In genomic region chr6:104943781-104944180, GRCh38 we compare ENCODE assay signal across 1 cellular context.
TF ChIP-seq lines count a peak whose summit lies in the region.

No MANE protein-coding gene starts in this region.

TF ChIP-seq in HEK293, 187 proteins besides CTCF, POLR2A, EP300 and RAD21 (continued from another document):
- TF ChIP-seq ZNF18 (tag by site-specific recombination; IDR thresholded peaks at IDR 0.05) (no peak), ZNF747 (tag by site-specific recombination; IDR thresholded peaks at IDR 0.05) (no peak), ZNF645 (tag by site-specific recombination; IDR thresholded peaks at IDR 0.05) (no peak), ZNF670 (tag by site-specific recombination; IDR thresholded peaks at IDR 0.05; ENCODE audit: low read depth) (no peak)
